ENCODE assay signal across 9 cellular contexts in genomic region chr3:110526732-110527727, GRCh38.
DNase-seq lines count a peak whose midpoint lies in the region; ATAC-seq and TF ChIP-seq lines count a peak whose summit lies in the region.
"Had no signal": no experiment of that assay in that cellular context is flagged by ENCODE, and none has a peak within 500 bp of the region (broad histone marks: within the 10 kb centered on the region; RNA-seq: fewer than 3 reads in every experiment).

No MANE protein-coding gene starts in this region.

- H3K27ac Mint-ChIP-seq in type B pancreatic cell (peak overlapping the region; percentile 2), glutamatergic neuron (ENCODE audit: unreplicated experiment) (no peak overlapping the region)
- H3K27ac Mint-ChIP-seq: activated CD4-positive, alpha-beta memory T cell treated with anti-CD3 and anti-CD28 coated beads for 36 hours had no signal

- H3K27me3 Mint-ChIP-seq in type B pancreatic cell (no peaks in the 10 kb centered on the region), glutamatergic neuron (ENCODE audit: unreplicated experiment) (no peaks in the 10 kb centered on the region)
- H3K27me3 Mint-ChIP-seq: activated CD4-positive, alpha-beta memory T cell treated with anti-CD3 and anti-CD28 coated beads for 36 hours had no signal

- H3K4me3 Mint-ChIP-seq in type B pancreatic cell = no peak overlapping the region
- no peak overlapping the region for H3K4me3 Mint-ChIP-seq in glutamatergic neuron (ENCODE audit: unreplicated experiment)
- H3K4me3 Mint-ChIP-seq: activated CD4-positive, alpha-beta memory T cell treated with anti-CD3 and anti-CD28 coated beads for 36 hours had no signal

- H3K4me3 ChIP-seq in HFF-Myc (replicated peaks; ENCODE audit: low read depth, low read length) = no peak overlapping the region

- peak; percentile 82 for DNase-seq in HFF-Myc (ENCODE audit: extremely low read depth, low read depth)
- peak; percentile 47 for DNase-seq in T1000 (lab: John Stamatoyannopoulos, UW)
- DNase-seq in hepatic stellate cell (ENCODE audit: low spot score) = peak; percentile 27
- DNase-seq in type B pancreatic cell (ENCODE audit: extremely low spot score, unreplicated experiment) = no peak
- DNase-seq in glutamatergic neuron = no peak
- DNase-seq: activated CD4-positive, alpha-beta memory T cell treated with anti-CD3 and anti-CD28 coated beads for 36 hours; stimulated activated naive CD4-positive, alpha-beta T cell had no signal

- H3K4me1 Mint-ChIP-seq in type B pancreatic cell (ENCODE audit: unreplicated experiment) (peaks cover 5% of the 10 kb centered on the region), glutamatergic neuron (ENCODE audit: low read depth, unreplicated experiment) (no peaks in the 10 kb centered on the region)

- H3K9me3 Mint-ChIP-seq in type B pancreatic cell = no peaks in the 10 kb centered on the region
- H3K9me3 Mint-ChIP-seq in glutamatergic neuron (ENCODE audit: unreplicated experiment) = no peaks in the 10 kb centered on the region

- TF ChIP-seq CTCF in HFF-Myc (IDR thresholded peaks at IDR 0.05; ENCODE audit: low read depth, low read length, missing control alignments) = no peak
- TF ChIP-seq CTCF in type B pancreatic cell (conservative IDR thresholded peaks at IDR 0.05) = no peak
- no peak for TF ChIP-seq CTCF in glutamatergic neuron (IDR thresholded peaks at IDR 0.05; ENCODE audit: partially characterized antibody, unreplicated experiment)

- no peaks in the 10 kb centered on the region for H3K36me3 Mint-ChIP-seq in type B pancreatic cell
- no peaks in the 10 kb centered on the region for H3K36me3 Mint-ChIP-seq in glutamatergic neuron (ENCODE audit: unreplicated experiment)
- H3K36me3 Mint-ChIP-seq: activated CD4-positive, alpha-beta memory T cell treated with anti-CD3 and anti-CD28 coated beads for 36 hours had no signal

- ATAC-seq in GM19395 (IDR thresholded peaks at IDR 0.05; ENCODE audit: unreplicated experiment) = no peak
- no peak for ATAC-seq in GM19455 (IDR thresholded peaks at IDR 0.05; ENCODE audit: unreplicated experiment)

Comparison
In these comparisons a context has a peak if more than half of its experiments do, and no peak if none do; other contexts are left out.
1. DNase-seq: peak in HFF-Myc (single experiment), T1000 (single experiment) and hepatic stellate cell (single experiment); none in type B pancreatic cell (single experiment) and glutamatergic neuron (single experiment).